In genomic region chr10:113108180-113108835, GRCh38 we compare ENCODE assay signal across 1 cellular context.
TF ChIP-seq lines count a peak whose summit lies in the region.

No MANE protein-coding gene starts in this region.

TF ChIP-seq in HCT116, 20 proteins besides CTCF, POLR2A, EP300 and RAD21 (continued from another document):
- TF ChIP-seq REST (IDR thresholded peaks at IDR 0.05; ENCODE audit: low read depth) (no peak), ZFX (IDR thresholded peaks at IDR 0.05) (no peak), ELF1 (IDR thresholded peaks at IDR 0.05; ENCODE audit: borderline replicate concordance, low read depth) (no peak), CBX3 (IDR thresholded peaks at IDR 0.05; ENCODE audit: low read depth) (no peak)
